In the genomic region with DNA sequence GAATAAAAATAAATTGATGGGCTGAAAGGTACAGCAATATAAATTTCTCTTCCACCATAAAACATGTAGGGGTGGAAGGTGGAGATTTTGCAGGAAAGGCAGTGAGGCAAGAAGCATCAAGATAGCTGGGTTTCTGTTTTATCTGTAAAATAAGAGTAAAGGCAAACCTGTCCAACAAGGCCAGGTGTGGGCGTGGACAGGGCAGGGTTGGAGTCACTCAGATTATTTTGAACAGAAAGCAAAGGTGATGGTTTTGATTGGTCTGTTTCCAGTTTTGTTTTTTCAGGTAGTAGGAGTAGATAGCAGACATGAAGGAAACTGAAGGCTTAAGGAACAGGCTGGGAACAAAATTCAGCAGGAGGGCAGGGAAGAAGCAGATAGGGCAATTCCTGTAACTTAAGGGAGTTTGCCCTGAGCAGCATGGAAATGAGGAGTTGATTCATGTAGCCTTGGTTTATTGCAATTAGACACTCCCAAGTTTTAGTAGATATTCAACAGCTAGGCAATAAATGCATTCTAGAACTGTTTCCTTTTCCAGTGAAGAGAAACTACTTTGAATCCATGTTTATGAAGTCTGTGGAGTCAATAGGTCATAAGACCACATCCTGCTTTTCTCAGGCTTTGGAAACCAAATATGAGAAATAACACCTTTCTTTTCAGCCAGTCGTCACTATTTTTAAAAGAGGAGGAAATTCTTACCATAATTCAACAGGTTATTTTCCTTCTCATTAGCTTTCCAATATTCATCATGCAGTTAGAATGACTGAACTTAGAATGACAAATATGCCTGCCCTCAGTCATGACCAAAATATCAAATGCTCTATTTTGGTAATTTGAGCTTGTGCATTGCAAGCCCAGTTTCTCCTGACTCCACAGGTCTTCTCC, we compare ENCODE assay signal across 15 cellular contexts. TPM values are rescaled to one million over a fixed set of nuclear protein-coding genes. Genes with fewer than 3 reads are reported as not detected.
DNase-seq lines count a peak whose midpoint lies in the region; ATAC-seq, FAIRE-seq and TF ChIP-seq lines count a peak whose summit lies in the region.
"Had no signal": no experiment of that assay in that cellular context is flagged by ENCODE, and none has a peak within 500 bp of the region (broad histone marks: within the 10 kb centered on the region; RNA-seq: fewer than 3 reads in every experiment).

No MANE protein-coding gene starts in this region.

- no peak overlapping the region for H2AFZ ChIP-seq in SK-N-SH (ENCODE audit: low read depth)

- no peaks in the 10 kb centered on the region for H3K9me3 ChIP-seq in SK-N-SH
- no peaks in the 10 kb centered on the region for H3K9me3 ChIP-seq in gastrocnemius medialis
- H3K9me3 ChIP-seq in suprapubic skin: no peaks in the 10 kb centered on the region
- H3K9me3 ChIP-seq: A549, adrenal gland, gastroesophageal sphincter had no signal

- intact Hi-C loops in gastrocnemius medialis (cut with DNase I; ENCODE audit: low total_unique reads): no loop called here

- ATAC-seq in SK-N-SH treated with all-trans-retinoic acid at 6 μM for 48 hours (no peak), gastrocnemius medialis (peak; percentile 56 to 69)
- ATAC-seq: A549, gastroesophageal sphincter, natural killer cell had no signal

- H3K4me3 ChIP-seq in SK-N-SH (ENCODE audit: low read depth in 2 of 2, low read length in 1 of 2) (no peak overlapping the region), epithelial cell of proximal tubule (ENCODE audit: low read depth, low read length) (no peak overlapping the region), gastrocnemius medialis (no peak overlapping the region), suprapubic skin (no peak overlapping the region)
- H3K4me3 ChIP-seq: A549, adrenal gland, gastroesophageal sphincter had no signal

- no peak overlapping the region for H3K9ac ChIP-seq in SK-N-SH

- H3K27me3 ChIP-seq in SK-N-SH (ENCODE audit: insufficient read depth) (no peaks in the 10 kb centered on the region), gastrocnemius medialis (no peaks in the 10 kb centered on the region), suprapubic skin (no peaks in the 10 kb centered on the region)
- H3K27me3 ChIP-seq: adrenal gland, gastroesophageal sphincter had no signal

- TF ChIP-seq RAD21 in SK-N-SH (IDR thresholded peaks at IDR 0.05; ENCODE audit: low read length): no peak

- H3F3A ChIP-seq in SK-N-SH (replicated peaks; ENCODE audit: insufficient read depth): no peaks in the 10 kb centered on the region

- TF ChIP-seq EP300 in SK-N-SH (IDR thresholded peaks at IDR 0.05; ENCODE audit: borderline replicate concordance in 1 of 2, low read depth in 1 of 2, low read length in 1 of 2) (no peak), suprapubic skin (IDR thresholded peaks at IDR 0.05) (no peak)

- TF ChIP-seq POLR2A in gastrocnemius medialis (IDR thresholded peaks at IDR 0.05): no peak
- TF ChIP-seq POLR2A in suprapubic skin (IDR thresholded peaks at IDR 0.05): no peak

- no peaks in the 10 kb centered on the region for H3K9me2 ChIP-seq in SK-N-SH

- WGBS in SK-N-SH (ENCODE audit: low lambda C conversion rate): 11% methylated on average over 2 of the region's 2 CpGs
- WGBS in suprapubic skin: 57% methylated on average over 2 of the region's 2 CpGs

- peak overlapping the region; percentile 22 to 31; a peak in 1 of 4 replicates for H3K27ac ChIP-seq in SK-N-SH (ENCODE audit: low read depth in 2 of 2, low read length in 1 of 2)
- peak overlapping the region; percentile 17 to 34 (median 29) for H3K27ac ChIP-seq in gastrocnemius medialis
- H3K27ac ChIP-seq in suprapubic skin: no peak overlapping the region
- H3K27ac ChIP-seq: A549, WERI-Rb-1 had no signal

- H3K79me2 ChIP-seq in SK-N-SH (ENCODE audit: insufficient read depth): no peaks in the 10 kb centered on the region

- H3K36me3 ChIP-seq in SK-N-SH (replicated peaks in 1 of 2; ENCODE audit: control insufficient read depth in 1 of 2, insufficient read depth in 2 of 2, low read length in 1 of 2) (no peaks in the 10 kb centered on the region), gastrocnemius medialis (no peaks in the 10 kb centered on the region), suprapubic skin (no peaks in the 10 kb centered on the region)
- H3K36me3 ChIP-seq: adrenal gland, gastroesophageal sphincter, WERI-Rb-1 had no signal

- H3K4me1 ChIP-seq in SK-N-SH (ENCODE audit: control insufficient read depth in 1 of 2, insufficient read depth in 2 of 2, low read depth in 1 of 2, low read length in 1 of 2): no peaks in the 10 kb centered on the region; a peak in 1 of 4 replicates
- peaks cover 40 to 43% of the 10 kb centered on the region in 2 donors for H3K4me1 ChIP-seq in gastrocnemius medialis
- peaks cover 26% of the 10 kb centered on the region for H3K4me1 ChIP-seq in suprapubic skin
- H3K4me1 ChIP-seq: A549 had no signal

- CTCF ChIA-PET in SK-N-SH (lab: Yijun Ruan, JAX): interaction anchor here (0.9 kb wide), 1 partner anchor 8 kb away, joined by 3 read pairs; no protein-coding TSS in a partner anchor

- in situ Hi-C loops in gastrocnemius medialis (cut with MboI; ENCODE audit: low sequenced_read_pairs in 4 of 4): no loop called here

- TF ChIP-seq CTCF in SK-N-SH (IDR thresholded peaks at IDR 0.05): no peak
- no peak for TF ChIP-seq CTCF in epithelial cell of proximal tubule (conservative IDR thresholded peaks at IDR 0.05; ENCODE audit: low read depth, low read length)
- TF ChIP-seq CTCF in gastrocnemius medialis (IDR thresholded peaks at IDR 0.05 in 4 of 5, conservative IDR thresholded peaks at IDR 0.05 in 1 of 5): no peak
- no peak for TF ChIP-seq CTCF in suprapubic skin (IDR thresholded peaks at IDR 0.05)

- H3K4me2 ChIP-seq in SK-N-SH: no peak overlapping the region
- H3K4me2 ChIP-seq: A549 had no signal

- H4K20me1 ChIP-seq in SK-N-SH (ENCODE audit: insufficient read depth): no peaks in the 10 kb centered on the region

- POLR2A ChIA-PET in SK-N-SH (lab: Yijun Ruan, JAX): no interaction called here

- DNase-seq in SK-N-SH (no peak), SW480 (ENCODE audit: low spot score) (peak; percentile 1), epithelial cell of proximal tubule (ENCODE audit: low read depth) (peak; percentile 33), gastrocnemius medialis (no peak), suprapubic skin (ENCODE audit: low spot score in 2 of 2) (no peak), activated gamma-delta T cell (lab: John Stamatoyannopoulos, UW) (no peak), RCC 7860 (ENCODE audit: low spot score) (no peak)
- DNase-seq: adrenal gland; natural killer cell; NCI-H1048; stimulated activated CD4-positive, alpha-beta T cell treated with anti-CD3 and anti-CD28 coated beads, Interleukin-1b, Interleukin-23, amount 100 ng/mL, for 48 hours; WERI-Rb-1 had no signal

- no peak for FAIRE-seq in RCC 7860 (lab: Jason Lieb, UNC)
- FAIRE-seq: A549 had no signal

TF ChIP-seq in SK-N-SH, 30 proteins besides CTCF, POLR2A, EP300 and RAD21 (continues in another document):
- TF ChIP-seq TEAD4 (IDR thresholded peaks at IDR 0.05; ENCODE audit: borderline replicate concordance, insufficient read depth) (no peak), RFX5 (IDR thresholded peaks at IDR 0.05; ENCODE audit: low read length) (no peak), MEF2A (IDR thresholded peaks at IDR 0.05; ENCODE audit: borderline replicate concordance, low read depth) (no peak), SIN3A (IDR thresholded peaks at IDR 0.05; ENCODE audit: borderline replicate concordance, low read depth, low read length) (no peak), FOSL2 (IDR thresholded peaks at IDR 0.05; ENCODE audit: borderline replicate concordance, low read depth) (no peak), NFIC (IDR thresholded peaks at IDR 0.05; ENCODE audit: borderline replicate concordance) (no peak)

TF ChIP-seq in SK-N-SH treated with all-trans-retinoic acid at 6 μM for 48 hours, 23 proteins besides CTCF, POLR2A, EP300 and RAD21 (continues in another document):
- TF ChIP-seq, protein P1, sequence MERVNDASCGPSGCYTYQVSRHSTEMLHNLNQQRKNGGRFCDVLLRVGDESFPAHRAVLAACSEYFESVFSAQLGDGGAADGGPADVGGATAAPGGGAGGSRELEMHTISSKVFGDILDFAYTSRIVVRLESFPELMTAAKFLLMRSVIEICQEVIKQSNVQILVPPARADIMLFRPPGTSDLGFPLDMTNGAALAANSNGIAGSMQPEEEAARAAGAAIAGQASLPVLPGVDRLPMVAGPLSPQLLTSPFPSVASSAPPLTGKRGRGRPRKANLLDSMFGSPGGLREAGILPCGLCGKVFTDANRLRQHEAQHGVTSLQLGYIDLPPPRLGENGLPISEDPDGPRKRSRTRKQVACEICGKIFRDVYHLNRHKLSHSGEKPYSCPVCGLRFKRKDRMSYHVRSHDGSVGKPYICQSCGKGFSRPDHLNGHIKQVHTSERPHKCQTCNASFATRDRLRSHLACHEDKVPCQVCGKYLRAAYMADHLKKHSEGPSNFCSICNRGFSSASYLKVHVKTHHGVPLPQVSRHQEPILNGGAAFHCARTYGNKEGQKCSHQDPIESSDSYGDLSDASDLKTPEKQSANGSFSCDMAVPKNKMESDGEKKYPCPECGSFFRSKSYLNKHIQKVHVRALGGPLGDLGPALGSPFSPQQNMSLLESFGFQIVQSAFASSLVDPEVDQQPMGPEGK (CRISPR knock-in tag; IDR thresholded peaks at IDR 0.05; ENCODE audit: borderline replicate concordance): no peak
- no peak for TF ChIP-seq ZC3H10 (CRISPR knock-in tag; IDR thresholded peaks at IDR 0.05)
- no peak for TF ChIP-seq ZNF70 (CRISPR knock-in tag; IDR thresholded peaks at IDR 0.05)
- TF ChIP-seq ZNF565 (CRISPR knock-in tag; conservative IDR thresholded peaks at IDR 0.05; ENCODE audit: low read depth): no peak
- TF ChIP-seq ZFP3 (CRISPR knock-in tag; IDR thresholded peaks at IDR 0.05): no peak

RNA-seq across cellular contexts. Expression of a gene that starts 38.7 kb away (rescaled TPM):
- 10.4 and 14.7 TPM in 2 replicates for polyA plus RNA-seq in SK-N-SH (2012; rRNA removed)
- polyA plus RNA-seq in SK-N-SH (2012; cell fraction: cytosol; rRNA removed): 20.5 and 23.6 TPM in 2 replicates
- 6.6 and 8.8 TPM in 2 replicates for polyA plus RNA-seq in SK-N-SH (2012; cell fraction: nucleus; rRNA removed)
- 18.4 and 28.6 TPM in 2 replicates for total RNA-seq in epithelial cell of proximal tubule
- 100 to 1,000 TPM in 2 of 4 donors, 10 to 100 TPM in 2; 75.2 to 428 (median 110) TPM for total RNA-seq in gastrocnemius medialis
- 100 to 1,000 TPM; 138 to 264 (median 197) TPM for total RNA-seq in suprapubic skin

Comparison
In these comparisons a context has a peak if more than half of its experiments do, and no peak if none do; other contexts are left out.
1. DNase-seq: peak in SW480 (single experiment) and epithelial cell of proximal tubule (single experiment); none in SK-N-SH (single experiment), gastrocnemius medialis (0 of 2), suprapubic skin (0 of 2), activated gamma-delta T cell (single experiment) and RCC 7860 (single experiment).